In genomic region chr21:45137612-45137937, GRCh38 we compare ENCODE assay signal across 9 cellular contexts.
DNase-seq lines count a peak whose midpoint lies in the region; ATAC-seq and TF ChIP-seq lines count a peak whose summit lies in the region.
"Had no signal": no experiment of that assay in that cellular context is flagged by ENCODE, and none has a peak within 500 bp of the region (broad histone marks: within the 10 kb centered on the region; RNA-seq: fewer than 3 reads in every experiment).

No MANE protein-coding gene starts in this region.

- DNase-seq in RWPE1 (ENCODE audit: low spot score) (no peak), hepatocyte (ENCODE audit: low spot score) (no peak), smooth muscle cell (lab: John Stamatoyannopoulos, UW; ENCODE audit: unreplicated experiment) (no peak), amniotic stem cell (lab: John Stamatoyannopoulos, UW) (no peak), upper lobe of left lung (no peak)
- DNase-seq in activated T-helper 2 cell treated with anti-CD3 and anti-CD28 coated beads, Interferon-gamma antibody, Interleukin-2, Interleukin-4, amounts not matched to agents 10 μg/mL and 5 μg/mL and 100 μg/mL, durations not matched to agents 14 hours and 24 hours and 36 hours (ENCODE audit: low spot score): no peak
- DNase-seq in activated T-cell treated with anti-CD3 and anti-CD28 coated beads, Interleukin-2, amount 50 U/mL, for 4 hours: no peak
- DNase-seq: SHP77 treated with DMSO at 0.1 percent for 48 hours had no signal

- no peaks in the 10 kb centered on the region for H3K9me3 Mint-ChIP-seq in activated T-helper 2 cell treated with anti-CD3 and anti-CD28 coated beads, Interferon-gamma antibody, Interleukin-2, Interleukin-4, amounts not matched to agents 10 μg/mL and 5 μg/mL and 100 μg/mL, durations not matched to agents 14 hours and 24 hours and 36 hours
- no peaks in the 10 kb centered on the region for H3K9me3 Mint-ChIP-seq in activated T-cell treated with anti-CD3 and anti-CD28 coated beads, Interleukin-2, amount 50 U/mL, for 4 hours

- H3K27me3 ChIP-seq in hepatocyte (no peaks in the 10 kb centered on the region), smooth muscle cell (ENCODE audit: low read depth) (no peaks in the 10 kb centered on the region), upper lobe of left lung (no peaks in the 10 kb centered on the region)

- no peak for TF ChIP-seq POLR2A in upper lobe of left lung (IDR thresholded peaks at IDR 0.05)

- no peaks in the 10 kb centered on the region for H3K9me2 ChIP-seq in hepatocyte (replicated peaks; ENCODE audit: insufficient read depth)

- no peaks in the 10 kb centered on the region for H3K36me3 Mint-ChIP-seq in activated T-helper 2 cell treated with anti-CD3 and anti-CD28 coated beads, Interferon-gamma antibody, Interleukin-2, Interleukin-4, amounts not matched to agents 10 μg/mL and 5 μg/mL and 100 μg/mL, durations not matched to agents 14 hours and 24 hours and 36 hours (ENCODE audit: low read depth)
- peaks cover 8% of the 10 kb centered on the region for H3K36me3 Mint-ChIP-seq in activated T-cell treated with anti-CD3 and anti-CD28 coated beads, Interleukin-2, amount 50 U/mL, for 4 hours (ENCODE audit: insufficient read depth)

- H3K9me3 ChIP-seq in hepatocyte (ENCODE audit: low read depth) (no peaks in the 10 kb centered on the region), smooth muscle cell (replicated peaks; ENCODE audit: low read depth) (no peaks in the 10 kb centered on the region), upper lobe of left lung (no peaks in the 10 kb centered on the region)
- H3K9me3 ChIP-seq: BLaER1 treated with 17β-estradiol and CSF1 and Interleukin-3, amounts not matched to agents 10 nM and 100 nM had no signal

- H3K79me2 ChIP-seq in hepatocyte: no peaks in the 10 kb centered on the region
- H3K79me2 ChIP-seq in smooth muscle cell (ENCODE audit: low read depth): peaks cover 7% of the 10 kb centered on the region

- TF ChIP-seq CTCF in RWPE1 (conservative IDR thresholded peaks at IDR 0.05; ENCODE audit: low read depth): no peak
- no peak for TF ChIP-seq CTCF in hepatocyte (IDR thresholded peaks at IDR 0.05; ENCODE audit: poor library complexity)
- no peak for TF ChIP-seq CTCF in smooth muscle cell (IDR thresholded peaks at IDR 0.05; ENCODE audit: borderline replicate concordance, insufficient read depth, poor library complexity, severe bottlenecking)
- no peak for TF ChIP-seq CTCF in upper lobe of left lung (IDR thresholded peaks at IDR 0.05)

- POLR2A ChIA-PET in RWPE1 (lab: Yijun Ruan, JAX; ENCODE audit: low non-redundant PET): interaction anchor here (1.0 kb wide), 1 partner anchor 150 kb away, joined by 3 read pairs; the partner anchor contains the start of gene POFUT2

- CTCF ChIA-PET in RWPE1 (lab: Yijun Ruan, JAX): interaction anchor here (0.5 to 4.1 kb wide), 17 partner anchors 8 to 1083 kb away, joined by 3 to 57 read pairs (median 4); no protein-coding TSS in a partner anchor

- H3K36me3 ChIP-seq in hepatocyte (replicated peaks; ENCODE audit: insufficient read depth, low read depth): no peaks in the 10 kb centered on the region
- no peaks in the 10 kb centered on the region for H3K36me3 ChIP-seq in smooth muscle cell (ENCODE audit: low read depth)
- H3K36me3 ChIP-seq in upper lobe of left lung: peaks cover 0 to 14% (median 2%) of the 10 kb centered on the region in 4 donors

- peaks cover 17% of the 10 kb centered on the region for H3F3A ChIP-seq in smooth muscle cell (ENCODE audit: low read depth)

- H3K27ac ChIP-seq in RWPE1 (peak overlapping the region; percentile 11), hepatocyte (peak overlapping the region; percentile 96), smooth muscle cell (ENCODE audit: low read depth) (peak overlapping the region; percentile 68), upper lobe of left lung (no peak overlapping the region)
- H3K27ac ChIP-seq: BLaER1 treated with 17β-estradiol and CSF1 and Interleukin-3, amounts not matched to agents 10 nM and 100 nM had no signal

- H3K4me1 Mint-ChIP-seq in activated T-helper 2 cell treated with anti-CD3 and anti-CD28 coated beads, Interferon-gamma antibody, Interleukin-2, Interleukin-4, amounts not matched to agents 10 μg/mL and 5 μg/mL and 100 μg/mL, durations not matched to agents 14 hours and 24 hours and 36 hours (ENCODE audit: low read depth): peaks cover 10% of the 10 kb centered on the region
- H3K4me1 Mint-ChIP-seq in activated T-cell treated with anti-CD3 and anti-CD28 coated beads, Interleukin-2, amount 50 U/mL, for 4 hours (ENCODE audit: low read depth): peaks cover 14% of the 10 kb centered on the region

- H2AFZ ChIP-seq in hepatocyte (no peak overlapping the region), smooth muscle cell (ENCODE audit: low read depth) (no peak overlapping the region)

- ATAC-seq in activated T-cell treated with anti-CD3 and anti-CD28 coated beads, Interleukin-2, amount 50 U/mL, for 4 hours: no peak
- no peak for ATAC-seq in upper lobe of left lung (ENCODE audit: low FRiP score in 2 of 2)

- H3K4me3 ChIP-seq in hepatocyte (no peak overlapping the region), smooth muscle cell (no peak overlapping the region), upper lobe of left lung (no peak overlapping the region)
- H3K4me3 ChIP-seq: BLaER1 treated with 17β-estradiol and CSF1 and Interleukin-3, amounts not matched to agents 10 nM and 100 nM had no signal

- intact Hi-C loops in activated T-helper 2 cell treated with anti-CD3 and anti-CD28 coated beads, Interferon-gamma antibody, Interleukin-2, Interleukin-4, amounts not matched to agents 10 μg/mL and 5 μg/mL and 100 μg/mL, durations not matched to agents 14 hours and 24 hours and 36 hours (cut with micrococcal nuclease): loop anchor here (5.0 kb wide), 1 partner anchor 150 kb away; the partner anchor contains the start of gene POFUT2

- TF ChIP-seq EP300 in upper lobe of left lung (IDR thresholded peaks at IDR 0.05): no peak

- H3K4me3 Mint-ChIP-seq in activated T-helper 2 cell treated with anti-CD3 and anti-CD28 coated beads, Interferon-gamma antibody, Interleukin-2, Interleukin-4, amounts not matched to agents 10 μg/mL and 5 μg/mL and 100 μg/mL, durations not matched to agents 14 hours and 24 hours and 36 hours (ENCODE audit: low read depth): no peak overlapping the region
- H3K4me3 Mint-ChIP-seq in activated T-cell treated with anti-CD3 and anti-CD28 coated beads, Interleukin-2, amount 50 U/mL, for 4 hours: no peak overlapping the region

- no peaks in the 10 kb centered on the region for H4K20me1 ChIP-seq in hepatocyte (ENCODE audit: insufficient read depth, poor library complexity, severe bottlenecking)
- peaks cover 79% of the 10 kb centered on the region for H4K20me1 ChIP-seq in smooth muscle cell (ENCODE audit: low read depth)

- no peak overlapping the region for H3K9ac ChIP-seq in smooth muscle cell (ENCODE audit: low read depth)

- H3K4me1 ChIP-seq in hepatocyte (ENCODE audit: insufficient read depth): peaks cover 3% of the 10 kb centered on the region
- H3K4me1 ChIP-seq in smooth muscle cell (ENCODE audit: low read depth): peaks cover 7% of the 10 kb centered on the region
- H3K4me1 ChIP-seq in upper lobe of left lung: peaks cover 10 to 24% (median 13%) of the 10 kb centered on the region in 4 donors

- no peaks in the 10 kb centered on the region for H3K27me3 Mint-ChIP-seq in activated T-helper 2 cell treated with anti-CD3 and anti-CD28 coated beads, Interferon-gamma antibody, Interleukin-2, Interleukin-4, amounts not matched to agents 10 μg/mL and 5 μg/mL and 100 μg/mL, durations not matched to agents 14 hours and 24 hours and 36 hours (ENCODE audit: low read depth)
- H3K27me3 Mint-ChIP-seq in activated T-cell treated with anti-CD3 and anti-CD28 coated beads, Interleukin-2, amount 50 U/mL, for 4 hours (ENCODE audit: low read depth): no peaks in the 10 kb centered on the region

- peak overlapping the region; percentile 4 for H3K27ac Mint-ChIP-seq in activated T-helper 2 cell treated with anti-CD3 and anti-CD28 coated beads, Interferon-gamma antibody, Interleukin-2, Interleukin-4, amounts not matched to agents 10 μg/mL and 5 μg/mL and 100 μg/mL, durations not matched to agents 14 hours and 24 hours and 36 hours

- H3K4me2 ChIP-seq in hepatocyte (no peak overlapping the region), smooth muscle cell (no peak overlapping the region)

Comparison
In these comparisons a context has a peak if more than half of its experiments do, and no peak if none do; other contexts are left out.
1. H3K27ac ChIP-seq: peak in RWPE1 (single experiment), hepatocyte (single experiment) and smooth muscle cell (single experiment); none in upper lobe of left lung (0 of 4).